Comparison of ENCODE assay signal across 8 cellular contexts in genomic region chr1:31943546-31944184, GRCh38. TPM values are rescaled to one million over a fixed set of nuclear protein-coding genes. Genes with fewer than 3 reads are reported as not detected.
DNase-seq lines count a peak whose midpoint lies in the region; TF ChIP-seq lines count a peak whose summit lies in the region.

No MANE protein-coding gene starts in this region.

- H3K36me3 Mint-ChIP-seq in glutamatergic neuron (ENCODE audit: unreplicated experiment) = no peaks in the 10 kb centered on the region

- peaks cover 2% of the 10 kb centered on the region for H3K9me3 Mint-ChIP-seq in glutamatergic neuron (ENCODE audit: unreplicated experiment)

- H3K4me1 ChIP-seq in stomach = peaks cover 49 to 84% (median 63%) of the 10 kb centered on the region in 4 donors

- TF ChIP-seq CTCF in glutamatergic neuron (IDR thresholded peaks at IDR 0.05; ENCODE audit: partially characterized antibody, unreplicated experiment) (no peak), stomach (IDR thresholded peaks at IDR 0.05) (no peak)

- WGBS in stomach, 5 donors = 66 to 84% (median 72%) methylated on average over 3 of the region's 3 CpGs

- H3K27me3 Mint-ChIP-seq in glutamatergic neuron (ENCODE audit: unreplicated experiment) = no peaks in the 10 kb centered on the region

- peak overlapping the region; percentile 72 for H3K4me3 Mint-ChIP-seq in glutamatergic neuron (ENCODE audit: unreplicated experiment)

- DNase-seq in NOMO-1 treated with DMSO at 0.1 percent for 48 hours (lab: John Stamatoyannopoulos, UW; ENCODE audit: unreplicated experiment) = peak; percentile 60
- DNase-seq in NOMO-1 (lab: John Stamatoyannopoulos, UW; ENCODE audit: unreplicated experiment in 2 of 2) = no peak
- DNase-seq in SK-MEL-5 (ENCODE audit: low read depth, low spot score) = peak; percentile 41
- no peak for DNase-seq in glutamatergic neuron
- DNase-seq in stomach = no peak
- DNase-seq in NCI-H2171 (lab: John Stamatoyannopoulos, UW) = no peak
- no peak for DNase-seq in D341Med (ENCODE audit: low spot score)
- DNase-seq in mucosa of gallbladder (ENCODE audit: low spot score) = no peak

- peak overlapping the region; percentile 28 to 45 (median 43) for H3K4me3 ChIP-seq in stomach

- no peaks in the 10 kb centered on the region for H3K27me3 ChIP-seq in stomach

- no peak overlapping the region for H3K27ac Mint-ChIP-seq in glutamatergic neuron (ENCODE audit: unreplicated experiment)

- H3K9me3 ChIP-seq in stomach = no peaks in the 10 kb centered on the region

- no peaks in the 10 kb centered on the region for H3K36me3 ChIP-seq in stomach

- no peak for TF ChIP-seq EP300 in stomach (IDR thresholded peaks at IDR 0.05)

- H3K27ac ChIP-seq in stomach = peak overlapping the region; percentile 92 to 100 (median 94)

- intact Hi-C loops in stomach (cut with DNase I; ENCODE audit: low total_unique reads) = no loop called here

- TF ChIP-seq POLR2A in stomach (IDR thresholded peaks at IDR 0.05) = no peak

- in situ Hi-C loops in SK-MEL-5 (cut with HindIII; ENCODE audit: low pct_unique_long_range_greater_than_20kb, low sequenced_read_pairs) = no loop called here

- peaks cover 3% of the 10 kb centered on the region for H3K4me1 Mint-ChIP-seq in glutamatergic neuron (ENCODE audit: low read depth, unreplicated experiment)

RNA-seq across cellular contexts. Expression of gene PTP4A2, which starts 5.5 kb away (rescaled TPM):
- 502 and 606 TPM in 2 replicates for total RNA-seq in SK-MEL-5 (2014; rRNA removed; shearing (Covaris generic))
- polyA plus RNA-seq in SK-MEL-5 (2015; cell fraction: cytosol; rRNA removed) = 243 and 263 TPM in 2 replicates
- 68.5 and 108 TPM in 2 replicates for polyA plus RNA-seq in SK-MEL-5 (2015; cell fraction: nucleus; rRNA removed)
- total RNA-seq in glutamatergic neuron (ENCODE audit: unreplicated experiment) = 120 TPM
- 100 to 1,000 TPM in 3 of 5 donors, 10 to 100 TPM in 2; 81.7 to 330 (median 218) TPM for total RNA-seq in stomach
- polyA plus RNA-seq in stomach = 100 to 1,000 TPM in 2 of 3 donors, 10 to 100 TPM in 1; 78.6 to 182 (median 153) TPM
- 274 TPM for total RNA-seq in mucosa of gallbladder

Comparison
In these comparisons a context has a peak if more than half of its experiments do, and no peak if none do; other contexts are left out.
1. DNase-seq: peak in NOMO-1 treated with DMSO at 0.1 percent for 48 hours (single experiment) and SK-MEL-5 (single experiment); none in NOMO-1 (0 of 2), glutamatergic neuron (single experiment), stomach (single experiment), NCI-H2171 (single experiment), D341Med (single experiment) and mucosa of gallbladder (single experiment).